8 cellular contexts compared by ENCODE assay signal in the genomic region with DNA sequence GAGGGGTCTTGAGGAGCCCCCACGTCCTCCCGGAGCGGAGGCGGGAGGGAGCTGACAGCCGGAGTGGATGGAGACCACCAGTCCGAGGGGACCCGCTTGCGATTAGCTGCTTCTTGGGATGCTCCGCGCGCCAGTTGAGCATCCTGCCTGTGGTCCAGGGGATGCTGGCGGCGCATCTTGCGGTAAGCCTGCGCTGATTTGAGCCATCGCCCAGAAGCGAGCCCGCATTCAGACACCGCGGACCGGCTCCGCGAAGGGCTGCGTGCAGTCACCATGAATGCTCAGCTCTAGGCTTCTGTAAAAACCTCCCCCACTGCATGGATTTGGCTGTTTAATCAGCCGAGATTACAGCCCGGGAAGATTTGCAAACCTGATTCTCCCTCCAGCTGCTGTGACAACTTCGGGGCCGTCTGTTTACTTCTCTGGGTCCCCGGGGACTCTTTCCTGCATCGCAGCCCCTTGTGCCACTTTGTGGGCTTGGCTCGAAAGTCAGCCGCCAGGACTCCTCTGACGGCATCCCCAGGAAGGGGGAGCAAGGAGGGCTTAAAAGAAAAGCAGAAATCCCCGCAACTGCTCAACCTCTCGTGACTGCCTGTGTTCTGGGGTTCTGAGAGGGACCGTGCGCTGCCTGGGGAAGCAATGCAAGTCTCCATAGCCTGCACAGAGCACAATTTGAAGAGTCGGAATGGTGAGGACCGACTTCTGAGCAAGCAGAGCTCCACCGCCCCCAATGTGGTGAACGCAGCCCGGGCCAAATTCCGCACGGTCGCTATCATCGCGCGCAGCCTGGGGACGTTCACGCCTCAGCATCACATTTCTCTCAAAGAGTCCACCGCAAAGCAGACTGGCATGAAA.
DNase-seq lines count a peak whose midpoint lies in the region; ATAC-seq and TF ChIP-seq lines count a peak whose summit lies in the region.

No MANE protein-coding gene starts in this region.

- H3K9me3 ChIP-seq in hepatocyte (ENCODE audit: low read depth), result no peaks in the 10 kb centered on the region
- no peaks in the 10 kb centered on the region for H3K9me3 ChIP-seq in skeletal muscle satellite cell (replicated peaks; ENCODE audit: low read length)

- H3K79me2 ChIP-seq in hepatocyte, result no peaks in the 10 kb centered on the region

- H3K4me1 Mint-ChIP-seq in activated naive CD8-positive, alpha-beta T cell treated with anti-CD3 and anti-CD28 coated beads, Interleukin-2, amount 10 ng/mL, durations not matched to agents 7 days and 5 days, result no peaks in the 10 kb centered on the region

- H3K9ac ChIP-seq in skeletal muscle satellite cell (ENCODE audit: low read depth, low read length), result no peak overlapping the region

- peaks cover 66% of the 10 kb centered on the region for H3K27me3 Mint-ChIP-seq in activated naive CD8-positive, alpha-beta T cell treated with anti-CD3 and anti-CD28 coated beads, Interleukin-2, amount 10 ng/mL, durations not matched to agents 7 days and 5 days

- H2AFZ ChIP-seq in hepatocyte, result peak overlapping the region; percentile 41

- WGBS in hepatocyte (ENCODE audit: low lambda C conversion rate, missing lambda C conversion rate), result 5% methylated on average over 48 of the region's 51 CpGs

- H3K4me1 ChIP-seq in hepatocyte (ENCODE audit: insufficient read depth), result peaks cover 13% of the 10 kb centered on the region
- peaks cover 13% of the 10 kb centered on the region for H3K4me1 ChIP-seq in skeletal muscle satellite cell (ENCODE audit: control insufficient read depth, insufficient read depth, low read length)

- H3K9me2 ChIP-seq in hepatocyte (replicated peaks; ENCODE audit: insufficient read depth), result no peaks in the 10 kb centered on the region

- peak; percentile 26 for DNase-seq in AG20443 (ENCODE audit: low spot score)
- no peak for DNase-seq in HFF-Myc (ENCODE audit: extremely low read depth, low read depth)
- peak; percentile 32 for DNase-seq in activated naive CD8-positive, alpha-beta T cell treated with anti-CD3 and anti-CD28 coated beads, Interleukin-2, amount 10 ng/mL, durations not matched to agents 7 days and 5 days
- peak; percentile 28 for DNase-seq in hepatocyte (ENCODE audit: low spot score)
- no peak for DNase-seq in NCI-H187 treated with DMSO at 0.1 percent for 48 hours (lab: John Stamatoyannopoulos, UW)
- DNase-seq in DMS114 treated with DMSO at 0.1 percent for 48 hours (lab: John Stamatoyannopoulos, UW; ENCODE audit: unreplicated experiment), result no peak
- no peak for DNase-seq in RPMI8226

- no peaks in the 10 kb centered on the region for H3K36me3 Mint-ChIP-seq in activated naive CD8-positive, alpha-beta T cell treated with anti-CD3 and anti-CD28 coated beads, Interleukin-2, amount 10 ng/mL, durations not matched to agents 7 days and 5 days

- POLR2A ChIA-PET in activated naive CD8-positive, alpha-beta T cell treated with anti-CD3 and anti-CD28 coated beads, Interleukin-2, amount 10 ng/mL, durations not matched to agents 7 days and 5 days (lab: Charles Lee), result no interaction called here

- H3K4me3 ChIP-seq in HFF-Myc (replicated peaks; ENCODE audit: low read depth, low read length) (peak overlapping the region; percentile 37), hepatocyte (no peak overlapping the region), skeletal muscle satellite cell (ENCODE audit: low read length) (peak overlapping the region; percentile 64)

- H4K20me1 ChIP-seq in hepatocyte (ENCODE audit: insufficient read depth, poor library complexity, severe bottlenecking), result no peaks in the 10 kb centered on the region

- H3K27ac ChIP-seq in hepatocyte, result no peak overlapping the region

- peak; percentile 64 for ATAC-seq in activated naive CD8-positive, alpha-beta T cell treated with anti-CD3 and anti-CD28 coated beads, Interleukin-2, amount 10 ng/mL, durations not matched to agents 7 days and 5 days (ENCODE audit: low read depth)

- TF ChIP-seq CTCF in HFF-Myc (IDR thresholded peaks at IDR 0.05; ENCODE audit: low read depth, low read length, missing control alignments) (no peak), hepatocyte (IDR thresholded peaks at IDR 0.05; ENCODE audit: poor library complexity) (no peak)

- no peaks in the 10 kb centered on the region for H3K9me3 Mint-ChIP-seq in activated naive CD8-positive, alpha-beta T cell treated with anti-CD3 and anti-CD28 coated beads, Interleukin-2, amount 10 ng/mL, durations not matched to agents 7 days and 5 days

- H3K36me3 ChIP-seq in hepatocyte (replicated peaks; ENCODE audit: insufficient read depth, low read depth) (no peaks in the 10 kb centered on the region), skeletal muscle satellite cell (ENCODE audit: insufficient read depth, low read length) (no peaks in the 10 kb centered on the region)

- H3K4me2 ChIP-seq in hepatocyte (peak overlapping the region; percentile 74), skeletal muscle satellite cell (ENCODE audit: low read length) (peak overlapping the region; percentile 90)

- peak overlapping the region; percentile 29 for H3K4me3 Mint-ChIP-seq in activated naive CD8-positive, alpha-beta T cell treated with anti-CD3 and anti-CD28 coated beads, Interleukin-2, amount 10 ng/mL, durations not matched to agents 7 days and 5 days

- H3K27ac Mint-ChIP-seq in activated naive CD8-positive, alpha-beta T cell treated with anti-CD3 and anti-CD28 coated beads, Interleukin-2, amount 10 ng/mL, durations not matched to agents 7 days and 5 days, result no peak overlapping the region

- H3K27me3 ChIP-seq in hepatocyte (peaks cover 55% of the 10 kb centered on the region), skeletal muscle satellite cell (ENCODE audit: control insufficient read depth, insufficient read depth, low read length) (peaks cover 41% of the 10 kb centered on the region)

Comparison
In these comparisons a context has a peak if more than half of its experiments do, and no peak if none do; other contexts are left out.
1. DNase-seq: peak in AG20443 (single experiment), activated naive CD8-positive, alpha-beta T cell treated with anti-CD3 and anti-CD28 coated beads, Interleukin-2, amount 10 ng/mL, durations not matched to agents 7 days and 5 days (single experiment) and hepatocyte (single experiment); none in HFF-Myc (single experiment), NCI-H187 treated with DMSO at 0.1 percent for 48 hours (single experiment), DMS114 treated with DMSO at 0.1 percent for 48 hours (single experiment) and RPMI8226 (single experiment).